ENCODE assay signal across 30 cellular contexts in genomic region chr2:176074919-176075425, GRCh38. TPM values are rescaled to one million over a fixed set of nuclear protein-coding genes. Genes with fewer than 3 reads are reported as not detected.
DNase-seq lines count a peak whose midpoint lies in the region; ATAC-seq, FAIRE-seq and TF ChIP-seq lines count a peak whose summit lies in the region.
"Had no signal": no experiment of that assay in that cellular context is flagged by ENCODE, and none has a peak within 500 bp of the region (broad histone marks: within the 10 kb centered on the region; RNA-seq: fewer than 3 reads in every experiment).

No MANE protein-coding gene starts in this region.

- in situ Hi-C loops in K562 (cut with MboI), result loop anchor here (10.0 to 25.0 kb wide), 2 partner anchors 390 to 1038 kb away; no protein-coding TSS in a partner anchor

- TF ChIP-seq POLR2A in K562 (conservative IDR thresholded peaks at IDR 0.05), result no peak

- peaks cover 1% of the 10 kb centered on the region for H3K36me3 Mint-ChIP-seq in IgD-negative memory B cell
- H3K36me3 Mint-ChIP-seq: CD4-positive, CD25-positive, alpha-beta regulatory T cell had no signal

- peaks cover 0 to 6% (median 2%) of the 10 kb centered on the region in 3 donors for H3K4me1 Mint-ChIP-seq in IgD-negative memory B cell

- no peak for FAIRE-seq in K562 (lab: Jason Lieb, UNC)
- FAIRE-seq: colon had no signal

- no peaks in the 10 kb centered on the region for H3K9me3 ChIP-seq in K562 (replicated peaks; ENCODE audit: control insufficient read depth, insufficient read depth, low read depth, low read length)
- H3K9me3 ChIP-seq: ascending aorta, gastrocnemius medialis, prostate gland, tibial artery had no signal

- no peak overlapping the region for H3K4me3 ChIP-seq in K562
- H3K4me3 ChIP-seq: ascending aorta, gastrocnemius medialis, lung, prostate gland, tibial artery had no signal

- H3K27ac ChIP-seq in K562 (ENCODE audit: extremely low read depth, low read depth, low read length) (no peak overlapping the region), substantia nigra (ENCODE audit: low read depth, low read length, poor library complexity, severe bottlenecking) (no peak overlapping the region)
- H3K27ac ChIP-seq: ascending aorta, gastrocnemius medialis, prostate gland, RWPE1, tibial artery had no signal

- no peaks in the 10 kb centered on the region for H3K36me3 ChIP-seq in K562 (ENCODE audit: control insufficient read depth, insufficient read depth, low read length)
- H3K36me3 ChIP-seq: ascending aorta, gastrocnemius medialis, prostate gland, tibial artery had no signal

- H3K27ac Mint-ChIP-seq in IgD-negative memory B cell, result peak overlapping the region in 2 of 3 donors; percentile 55 to 61
- H3K27ac Mint-ChIP-seq: activated B cell treated with CpG ODN at 0.5 μM for 24 hours; activated T-cell treated with anti-CD3 and anti-CD28 coated beads, Interleukin-2, amount 50 U/mL, for 24 hours; CD4-positive, CD25-positive, alpha-beta regulatory T cell; natural killer cell treated with Interleukin-12 subunit alpha and Interleukin-12 subunit beta and Interleukin-15 and Interleukin-18, amount 100 ng/mL, for 72 hours; T-cell had no signal

- TF ChIP-seq RAD21 in K562 (CRISPR knock-in tag; conservative IDR thresholded peaks at IDR 0.05 in 1 of 2, IDR thresholded peaks at IDR 0.05 in 1 of 2), result no peak

- POLR2A ChIA-PET in K562 (lab: Yijun Ruan, JAX), result interaction anchor here (0.7 to 1.0 kb wide), 2 partner anchors 73 to 1393 kb away, joined by 3 read pairs; partner anchors contain the start of gene LNPK

- H3K4me3 Mint-ChIP-seq in IgD-negative memory B cell, result no peak overlapping the region
- H3K4me3 Mint-ChIP-seq: activated B cell treated with CpG ODN at 0.5 μM for 24 hours; activated T-cell treated with anti-CD3 and anti-CD28 coated beads, Interleukin-2, amount 50 U/mL, for 24 hours; natural killer cell treated with Interleukin-12 subunit alpha and Interleukin-12 subunit beta and Interleukin-15 and Interleukin-18, amount 100 ng/mL, for 72 hours; T-cell had no signal

- intact Hi-C loops in K562 (cut with micrococcal nuclease), result loop anchor here (10.0 kb wide), 1 partner anchor 210 kb away; no protein-coding TSS in a partner anchor

- TF ChIP-seq EP300 in K562 (IDR thresholded peaks at IDR 0.05; ENCODE audit: low read length), result no peak

- H3K4me2 ChIP-seq in K562 (ENCODE audit: insufficient read depth, low read length), result peak overlapping the region; percentile 54; the same call in 1 of the 2 replicates

- H3K4me1 ChIP-seq in K562 (replicated peaks in 1 of 2; ENCODE audit: control insufficient read depth in 2 of 2, insufficient read depth in 2 of 2, low read length in 2 of 2), result peaks cover 3 to 20% of the 10 kb centered on the region in 2 experiments; a peak in 3 of 5 replicates
- H3K4me1 ChIP-seq: ascending aorta, prostate gland had no signal

- peaks cover 4 to 14% (median 6%) of the 10 kb centered on the region in 3 donors for H3K9me3 Mint-ChIP-seq in IgD-negative memory B cell
- H3K9me3 Mint-ChIP-seq: natural killer cell treated with Interleukin-12 subunit alpha and Interleukin-12 subunit beta and Interleukin-15 and Interleukin-18, amount 100 ng/mL, for 72 hours had no signal

- 5% methylated on average over 7 of the region's 7 CpGs for WGBS in K562 (ENCODE audit: insufficient coverage, low coverage, missing lambda C conversion rate)

- CTCF ChIA-PET in K562 (lab: Yijun Ruan, JAX; ENCODE audit: low intra/inter-chr PET ratio), result no interaction called here

- no peak overlapping the region for H3K9ac ChIP-seq in K562 (ENCODE audit: insufficient read depth in 1 of 2, low read depth in 2 of 2, low read length in 2 of 2)

- no peaks in the 10 kb centered on the region for H3K9me1 ChIP-seq in K562 (ENCODE audit: control insufficient read depth, insufficient read depth, low read length)

- DNase-seq in DMS79 (lab: John Stamatoyannopoulos, UW), result peak; percentile 65
- DNase-seq in K562 (ENCODE audit: extremely low read depth in 1 of 4, low spot score in 3 of 4), result no peak
- DNase-seq in NCI-H774 (lab: John Stamatoyannopoulos, UW), result no peak
- DNase-seq in substantia nigra (lab: John Stamatoyannopoulos, UW), result no peak
- DNase-seq: activated B cell treated with CpG ODN at 0.5 μM for 24 hours; activated CD4-positive, alpha-beta T cell treated with anti-CD3 and anti-CD28 coated beads, Interleukin-2, amount 50 U/mL, for 1 hour; activated gamma-delta T cell treated with Interleukin-2 at 50 U/mL for 16 hours; activated T-cell treated with anti-CD3 and anti-CD28 coated beads, Interleukin-2, amount 50 U/mL, for 24 hours; AML-193; CD4-positive, CD25-positive, alpha-beta regulatory T cell; gastrocnemius medialis; GOT3; KBM-7; occipital lobe; stimulated activated CD4-positive, alpha-beta T cell treated with anti-CD3 and anti-CD28 coated beads, Interleukin-4, amount 100 ng/mL, for 24 hours; T-cell; tibial artery had no signal

- BruUV-seq in K562 (replicated peaks; lab: Mats Ljungman, UMichigan), result no TSS peak

- ATAC-seq in K562 (no peak), GM18511 (IDR thresholded peaks at IDR 0.05; ENCODE audit: unreplicated experiment) (no peak)
- ATAC-seq: gastrocnemius medialis; natural killer cell treated with Interleukin-12 subunit alpha and Interleukin-12 subunit beta and Interleukin-15 and Interleukin-18, amount 100 ng/mL, for 72 hours; T-cell had no signal

- H3K27me3 ChIP-seq in K562 (ENCODE audit: control insufficient read depth in 2 of 2, insufficient read depth in 2 of 2, low read length in 2 of 2), result peaks cover 65 to 66% of the 10 kb centered on the region in 2 experiments

- peak overlapping the region; percentile 48; the same call in 1 of the 2 replicates for H2AFZ ChIP-seq in K562 (ENCODE audit: low read depth, low read length)

- TF ChIP-seq CTCF in K562 (IDR thresholded peaks at IDR 0.05 in 2 of 3, conservative IDR thresholded peaks at IDR 0.05 in 1 of 3; ENCODE audit: insufficient read depth in 2 of 3, low read depth in 1 of 3, low read length in 3 of 3), result no peak

- peaks cover 67% of the 10 kb centered on the region for H3K27me3 Mint-ChIP-seq in IgD-negative memory B cell

- H3K79me2 ChIP-seq in K562 (ENCODE audit: control insufficient read depth, insufficient read depth, low read length), result no peaks in the 10 kb centered on the region

- no peaks in the 10 kb centered on the region; the same call in 1 of the 2 replicates for H4K20me1 ChIP-seq in K562 (replicated peaks; ENCODE audit: control insufficient read depth, insufficient read depth, low read length)

RNA-seq across cellular contexts. Expression of gene EVX2, which starts 8.8 kb away (rescaled TPM):
- polyA plus RNA-seq in IgD-negative memory B cell (not detected), K562 (2011; rRNA removed) (not detected in 2 replicates), K562 (2014; fragmentation: Illumina TruSeq; extraction: Trizol) (not detected in 2 replicates), K562 (2014; fragmentation: Nextera tagmentation; extraction: Ambion mirVana) (not detected), K562 (2014; rRNA removed) (not detected in 2 replicates)
- 0.09 TPM in 1 of 2 replicates, not detected in the other for total RNA-seq in K562 (2011; cell fraction: chromatin; rRNA removed; ENCODE audit: low replicate concordance)
- not detected in 2 replicates for total RNA-seq in K562 (2011; cell fraction: nucleolus; rRNA removed)
- total RNA-seq in K562 (2011; cell fraction: nucleoplasm; rRNA removed), result 0.07 TPM in 1 of 2 replicates, not detected in the other
- total RNA-seq in K562 (2014; rRNA removed) (0.04 TPM in 1 of 2 replicates, not detected in the other), K562 (2014; rRNA removed; fragmentation: Illumina TruSeq; extraction: Trizol) (not detected in 2 replicates), K562 (2015; rRNA removed; fragmentation: Illumina TruSeq; extraction: Trizol) (not detected in 2 replicates), K562 (2021) (not detected in 2 replicates)
- polyA plus RNA-seq in K562 (2011; cell fraction: cytosol; rRNA removed), result not detected in 2 replicates
- polyA plus RNA-seq in K562 (2011; cell fraction: nucleus; rRNA removed), result not detected in 2 replicates
- 0.01 TPM in 1 of 2 replicates, not detected in the other for polyA plus RNA-seq in K562 (2012)
- polyA minus RNA-seq in K562 (2011; rRNA and poly(A)+ RNA removed), result not detected in 2 replicates
- polyA minus RNA-seq in K562 (2011; cell fraction: cytosol; rRNA and poly(A)+ RNA removed), result not detected in 2 replicates
- polyA minus RNA-seq in K562 (2011; cell fraction: nucleus; rRNA and poly(A)+ RNA removed), result not detected in 2 replicates
- total RNA-seq: activated B cell treated with CpG ODN at 0.5 μM for 24 hours; ascending aorta; CD4-positive, CD25-positive, alpha-beta regulatory T cell; Daoy; fibroblast of lung; gastrocnemius medialis; lung; M059J; mononuclear cell; natural killer cell treated with Interleukin-12 subunit alpha and Interleukin-12 subunit beta and Interleukin-15 and Interleukin-18, amount 100 ng/mL, for 72 hours; occipital lobe; OCI-LY7; T-cell had no signal
- polyA plus RNA-seq: CD4-positive, CD25-positive, alpha-beta regulatory T cell; fibroblast of lung; lung had no signal

RNA-seq across cellular contexts. Expression of gene HOXD13, which starts 17.5 kb away (rescaled TPM):
- polyA plus RNA-seq in IgD-negative memory B cell, result not detected
- total RNA-seq in K562 (2011; cell fraction: chromatin; rRNA removed; ENCODE audit: low replicate concordance), result not detected in 2 replicates
- not detected in 2 replicates for total RNA-seq in K562 (2011; cell fraction: nucleolus; rRNA removed)
- total RNA-seq in K562 (2011; cell fraction: nucleoplasm; rRNA removed), result not detected in 2 replicates
- not detected in 2 replicates for total RNA-seq in K562 (2014; rRNA removed)
- total RNA-seq in K562 (2014; rRNA removed; fragmentation: Illumina TruSeq; extraction: Trizol), result not detected in 2 replicates
- not detected in 2 replicates for total RNA-seq in K562 (2015; rRNA removed; fragmentation: Illumina TruSeq; extraction: Trizol)
- total RNA-seq in K562 (2021), result not detected in 2 replicates
- polyA plus RNA-seq in K562 (2011; rRNA removed), result 0.03 TPM in 1 of 2 replicates, not detected in the other
- 0.07 TPM in 1 of 2 replicates, not detected in the other for polyA plus RNA-seq in K562 (2011; cell fraction: cytosol; rRNA removed)
- not detected in 2 replicates for polyA plus RNA-seq in K562 (2011; cell fraction: nucleus; rRNA removed)
- 0.04 TPM in 1 of 2 replicates, not detected in the other for polyA plus RNA-seq in K562 (2012)
- polyA plus RNA-seq in K562 (2014; fragmentation: Illumina TruSeq; extraction: Trizol), result 0.04 TPM in 1 of 2 replicates, not detected in the other
- not detected for polyA plus RNA-seq in K562 (2014; fragmentation: Nextera tagmentation; extraction: Ambion mirVana)
- not detected in 2 replicates for polyA plus RNA-seq in K562 (2014; rRNA removed)
- polyA minus RNA-seq in K562 (2011; rRNA and poly(A)+ RNA removed), result not detected in 2 replicates
- polyA minus RNA-seq in K562 (2011; cell fraction: cytosol; rRNA and poly(A)+ RNA removed), result not detected in 2 replicates
- not detected in 2 replicates for polyA minus RNA-seq in K562 (2011; cell fraction: nucleus; rRNA and poly(A)+ RNA removed)
- total RNA-seq: activated B cell treated with CpG ODN at 0.5 μM for 24 hours; ascending aorta; CD4-positive, CD25-positive, alpha-beta regulatory T cell; fibroblast of lung; gastrocnemius medialis; lung; mononuclear cell; natural killer cell treated with Interleukin-12 subunit alpha and Interleukin-12 subunit beta and Interleukin-15 and Interleukin-18, amount 100 ng/mL, for 72 hours; occipital lobe; OCI-LY7; T-cell had no signal
- polyA plus RNA-seq: CD4-positive, CD25-positive, alpha-beta regulatory T cell; fibroblast of lung; lung had no signal

RNA-seq across cellular contexts. Expression of gene HOXD12, which starts 24.6 kb away (rescaled TPM):
- polyA plus RNA-seq in IgD-negative memory B cell, result not detected
- total RNA-seq in K562 (2011; cell fraction: chromatin; rRNA removed; ENCODE audit: low replicate concordance), result not detected in 2 replicates
- not detected in 2 replicates for total RNA-seq in K562 (2011; cell fraction: nucleolus; rRNA removed)
- total RNA-seq in K562 (2011; cell fraction: nucleoplasm; rRNA removed), result not detected in 2 replicates
- not detected in 2 replicates for total RNA-seq in K562 (2014; rRNA removed)
- total RNA-seq in K562 (2014; rRNA removed; fragmentation: Illumina TruSeq; extraction: Trizol), result not detected in 2 replicates
- total RNA-seq in K562 (2015; rRNA removed; fragmentation: Illumina TruSeq; extraction: Trizol), result not detected in 2 replicates
- total RNA-seq in K562 (2021), result not detected in 2 replicates
- polyA plus RNA-seq in K562 (2011; rRNA removed), result not detected in 2 replicates
- not detected in 2 replicates for polyA plus RNA-seq in K562 (2011; cell fraction: cytosol; rRNA removed)
- polyA plus RNA-seq in K562 (2011; cell fraction: nucleus; rRNA removed), result not detected in 2 replicates
- not detected in 2 replicates for polyA plus RNA-seq in K562 (2012)
- not detected in 2 replicates for polyA plus RNA-seq in K562 (2014; fragmentation: Illumina TruSeq; extraction: Trizol)
- not detected for polyA plus RNA-seq in K562 (2014; fragmentation: Nextera tagmentation; extraction: Ambion mirVana)
- not detected in 2 replicates for polyA plus RNA-seq in K562 (2014; rRNA removed)
- polyA minus RNA-seq in K562 (2011; rRNA and poly(A)+ RNA removed), result not detected in 2 replicates
- polyA minus RNA-seq in K562 (2011; cell fraction: cytosol; rRNA and poly(A)+ RNA removed), result not detected in 2 replicates
- not detected in 2 replicates for polyA minus RNA-seq in K562 (2011; cell fraction: nucleus; rRNA and poly(A)+ RNA removed)
- total RNA-seq: activated B cell treated with CpG ODN at 0.5 μM for 24 hours; ascending aorta; CD4-positive, CD25-positive, alpha-beta regulatory T cell; fibroblast of lung; gastrocnemius medialis; lung; mononuclear cell; natural killer cell treated with Interleukin-12 subunit alpha and Interleukin-12 subunit beta and Interleukin-15 and Interleukin-18, amount 100 ng/mL, for 72 hours; occipital lobe; T-cell had no signal
- polyA plus RNA-seq: CD4-positive, CD25-positive, alpha-beta regulatory T cell; fibroblast of lung; lung had no signal

RNA-seq across cellular contexts. Expression of gene HOXD11, which starts 32.1 kb away (rescaled TPM):
- polyA plus RNA-seq in IgD-negative memory B cell (not detected), K562 (2011; rRNA removed) (not detected in 2 replicates), K562 (2014; fragmentation: Illumina TruSeq; extraction: Trizol) (not detected in 2 replicates), K562 (2014; fragmentation: Nextera tagmentation; extraction: Ambion mirVana) (not detected), K562 (2014; rRNA removed) (not detected in 2 replicates)
- total RNA-seq in K562 (2011; cell fraction: chromatin; rRNA removed; ENCODE audit: low replicate concordance), result not detected in 2 replicates
- total RNA-seq in K562 (2011; cell fraction: nucleolus; rRNA removed), result not detected in 2 replicates
- total RNA-seq in K562 (2011; cell fraction: nucleoplasm; rRNA removed), result not detected in 2 replicates
- total RNA-seq in K562 (2014; rRNA removed) (not detected in 2 replicates), K562 (2014; rRNA removed; fragmentation: Illumina TruSeq; extraction: Trizol) (not detected in 2 replicates), K562 (2015; rRNA removed; fragmentation: Illumina TruSeq; extraction: Trizol) (not detected in 2 replicates), K562 (2021) (not detected in 2 replicates)
- not detected in 2 replicates for polyA plus RNA-seq in K562 (2011; cell fraction: cytosol; rRNA removed)
- not detected in 2 replicates for polyA plus RNA-seq in K562 (2011; cell fraction: nucleus; rRNA removed)
- polyA plus RNA-seq in K562 (2012), result not detected in 2 replicates
- not detected in 2 replicates for polyA minus RNA-seq in K562 (2011; rRNA and poly(A)+ RNA removed)
- polyA minus RNA-seq in K562 (2011; cell fraction: cytosol; rRNA and poly(A)+ RNA removed), result not detected in 2 replicates
- polyA minus RNA-seq in K562 (2011; cell fraction: nucleus; rRNA and poly(A)+ RNA removed), result not detected in 2 replicates
- total RNA-seq: activated B cell treated with CpG ODN at 0.5 μM for 24 hours; ascending aorta; CD4-positive, CD25-positive, alpha-beta regulatory T cell; fibroblast of lung; lung; mononuclear cell; natural killer cell treated with Interleukin-12 subunit alpha and Interleukin-12 subunit beta and Interleukin-15 and Interleukin-18, amount 100 ng/mL, for 72 hours; occipital lobe; OCI-LY7; T-cell had no signal
- polyA plus RNA-seq: CD4-positive, CD25-positive, alpha-beta regulatory T cell; fibroblast of lung; lung had no signal

RNA-seq across cellular contexts. Expression of gene HOXD10, which starts 41.6 kb away (rescaled TPM):
- not detected for polyA plus RNA-seq in IgD-negative memory B cell
- not detected in 2 replicates for total RNA-seq in K562 (2011; cell fraction: chromatin; rRNA removed; ENCODE audit: low replicate concordance)
- total RNA-seq in K562 (2011; cell fraction: nucleolus; rRNA removed), result not detected in 2 replicates
- not detected in 2 replicates for total RNA-seq in K562 (2011; cell fraction: nucleoplasm; rRNA removed)
- total RNA-seq in K562 (2014; rRNA removed), result not detected in 2 replicates
- total RNA-seq in K562 (2014; rRNA removed; fragmentation: Illumina TruSeq; extraction: Trizol), result not detected in 2 replicates
- not detected in 2 replicates for total RNA-seq in K562 (2015; rRNA removed; fragmentation: Illumina TruSeq; extraction: Trizol)
- not detected in 2 replicates for total RNA-seq in K562 (2021)
- not detected in 2 replicates for polyA plus RNA-seq in K562 (2011; rRNA removed)
- polyA plus RNA-seq in K562 (2011; cell fraction: cytosol; rRNA removed), result not detected in 2 replicates
- not detected in 2 replicates for polyA plus RNA-seq in K562 (2011; cell fraction: nucleus; rRNA removed)
- not detected in 2 replicates for polyA plus RNA-seq in K562 (2012)
- polyA plus RNA-seq in K562 (2014; fragmentation: Illumina TruSeq; extraction: Trizol), result not detected in 2 replicates
- not detected for polyA plus RNA-seq in K562 (2014; fragmentation: Nextera tagmentation; extraction: Ambion mirVana)
- polyA plus RNA-seq in K562 (2014; rRNA removed), result not detected in 2 replicates
- polyA minus RNA-seq in K562 (2011; rRNA and poly(A)+ RNA removed), result not detected in 2 replicates
- polyA minus RNA-seq in K562 (2011; cell fraction: cytosol; rRNA and poly(A)+ RNA removed), result not detected in 2 replicates
- not detected in 2 replicates for polyA minus RNA-seq in K562 (2011; cell fraction: nucleus; rRNA and poly(A)+ RNA removed)
- total RNA-seq: activated B cell treated with CpG ODN at 0.5 μM for 24 hours; ascending aorta; CD4-positive, CD25-positive, alpha-beta regulatory T cell; fibroblast of lung; mononuclear cell; natural killer cell treated with Interleukin-12 subunit alpha and Interleukin-12 subunit beta and Interleukin-15 and Interleukin-18, amount 100 ng/mL, for 72 hours; occipital lobe; OCI-LY7; T-cell had no signal
- polyA plus RNA-seq: CD4-positive, CD25-positive, alpha-beta regulatory T cell; fibroblast of lung had no signal
